ENCODE assay signal across 13 cellular contexts in genomic region chr18:644395-645004, GRCh38. TPM values are rescaled to one million over a fixed set of nuclear protein-coding genes. Genes with fewer than 3 reads are reported as not detected.
DNase-seq lines count a peak whose midpoint lies in the region; ATAC-seq and TF ChIP-seq lines count a peak whose summit lies in the region.
"Had no signal": no experiment of that assay in that cellular context is flagged by ENCODE, and none has a peak within 500 bp of the region (broad histone marks: within the 10 kb centered on the region; RNA-seq: fewer than 3 reads in every experiment).

No MANE protein-coding gene starts in this region.

- 44% methylated on average over 2 of the region's 2 CpGs for WGBS in smooth muscle cell (ENCODE audit: low lambda C conversion rate)

- no peaks in the 10 kb centered on the region for H3K4me1 Mint-ChIP-seq in mesothelial cell of epicardium
- H3K4me1 Mint-ChIP-seq: naive B cell had no signal

- no peak overlapping the region for H3K27ac ChIP-seq in smooth muscle cell (ENCODE audit: low read depth)

- no peaks in the 10 kb centered on the region for H3F3A ChIP-seq in smooth muscle cell (ENCODE audit: low read depth)

- H2AFZ ChIP-seq in smooth muscle cell (ENCODE audit: low read depth) = no peak overlapping the region

- DNase-seq in AG09309 (ENCODE audit: low read depth) = no peak
- peak; percentile 32 to 61 for DNase-seq in NCI-H526 (lab: John Stamatoyannopoulos, UW)
- peak; percentile 97 for DNase-seq in globus pallidus (ENCODE audit: low spot score)
- no peak for DNase-seq in smooth muscle cell (lab: John Stamatoyannopoulos, UW; ENCODE audit: unreplicated experiment)
- DNase-seq in mesothelial cell of epicardium (ENCODE audit: low spot score in 2 of 2, unreplicated experiment in 2 of 2) = no peak
- DNase-seq in activated CD4-positive, alpha-beta T cell treated with anti-CD3 and anti-CD28 coated beads for 1 hour = no peak
- DNase-seq: amniotic stem cell, DMS79, naive B cell had no signal

- H3K27me3 ChIP-seq in smooth muscle cell (ENCODE audit: low read depth) = no peaks in the 10 kb centered on the region

- H3K9me3 ChIP-seq in smooth muscle cell (replicated peaks; ENCODE audit: low read depth) = no peaks in the 10 kb centered on the region

- H3K79me2 ChIP-seq in smooth muscle cell (ENCODE audit: low read depth) = no peaks in the 10 kb centered on the region

- H3K4me3 ChIP-seq in AG09309 (ENCODE audit: control insufficient read depth, low read depth, low read length) (no peak overlapping the region), smooth muscle cell (no peak overlapping the region)

- no peak overlapping the region for H3K4me3 Mint-ChIP-seq in mesothelial cell of epicardium
- H3K4me3 Mint-ChIP-seq: naive B cell had no signal

- peaks cover 25% of the 10 kb centered on the region for H3K36me3 Mint-ChIP-seq in mesothelial cell of epicardium
- H3K36me3 Mint-ChIP-seq: naive B cell had no signal

- H3K9ac ChIP-seq in smooth muscle cell (ENCODE audit: low read depth) = no peak overlapping the region

- TF ChIP-seq CTCF in AG09309 (IDR thresholded peaks at IDR 0.05; ENCODE audit: control insufficient read depth, insufficient read depth, low read depth, low read length, missing control alignments) (peak; percentile 8), smooth muscle cell (IDR thresholded peaks at IDR 0.05; ENCODE audit: borderline replicate concordance, insufficient read depth, poor library complexity, severe bottlenecking) (no peak), mesothelial cell of epicardium (IDR thresholded peaks at IDR 0.05; ENCODE audit: unreplicated experiment) (no peak)

- peak; percentile 37 for ATAC-seq in GM18519 (IDR thresholded peaks at IDR 0.05; ENCODE audit: low FRiP score, unreplicated experiment)
- ATAC-seq in HG03097 (IDR thresholded peaks at IDR 0.05; ENCODE audit: low FRiP score, unreplicated experiment) = no peak

- H3K27ac Mint-ChIP-seq in mesothelial cell of epicardium = no peak overlapping the region
- H3K27ac Mint-ChIP-seq: naive B cell had no signal

- no peak overlapping the region for H3K4me2 ChIP-seq in smooth muscle cell

- H3K4me1 ChIP-seq in smooth muscle cell (ENCODE audit: low read depth) = no peaks in the 10 kb centered on the region

- no peaks in the 10 kb centered on the region for H3K27me3 Mint-ChIP-seq in mesothelial cell of epicardium (ENCODE audit: low read depth)
- H3K27me3 Mint-ChIP-seq: naive B cell had no signal

- no peaks in the 10 kb centered on the region for H3K36me3 ChIP-seq in smooth muscle cell (ENCODE audit: low read depth)

- H3K9me3 Mint-ChIP-seq in mesothelial cell of epicardium = no peaks in the 10 kb centered on the region
- H3K9me3 Mint-ChIP-seq: naive B cell had no signal

- H4K20me1 ChIP-seq in smooth muscle cell (ENCODE audit: low read depth) = no peaks in the 10 kb centered on the region

RNA-seq across cellular contexts. Expression of gene TYMS, which starts 13.0 kb away (rescaled TPM):
- total RNA-seq in smooth muscle cell = 26.9 and 29.1 TPM in 2 replicates
- 77.7 and 85.3 TPM in 2 replicates for polyA plus RNA-seq in smooth muscle cell
- total RNA-seq in mesothelial cell of epicardium = 54.0 to 60.8 TPM (median 55.4 TPM) in 3 replicates

RNA-seq across cellular contexts. Expression of gene CLUL1, which starts 47.7 kb away (rescaled TPM):
- total RNA-seq in smooth muscle cell (1.2 and 6.4 TPM in 2 replicates), mesothelial cell of epicardium (66.7 to 71.7 TPM (median 69.2 TPM) in 3 replicates)
- 1.1 and 2.2 TPM in 2 replicates for polyA plus RNA-seq in smooth muscle cell
- total RNA-seq: fibroblast of lung, NCI-H460 had no signal
- polyA plus RNA-seq: fibroblast of lung had no signal

Comparison
In these comparisons a context has a peak if more than half of its experiments do, and no peak if none do; other contexts are left out.
1. DNase-seq: peak in NCI-H526 (2 of 2) and globus pallidus (single experiment); none in AG09309 (single experiment), smooth muscle cell (single experiment), mesothelial cell of epicardium (0 of 2) and activated CD4-positive, alpha-beta T cell treated with anti-CD3 and anti-CD28 coated beads for 1 hour (single experiment).